In the genomic region with DNA sequence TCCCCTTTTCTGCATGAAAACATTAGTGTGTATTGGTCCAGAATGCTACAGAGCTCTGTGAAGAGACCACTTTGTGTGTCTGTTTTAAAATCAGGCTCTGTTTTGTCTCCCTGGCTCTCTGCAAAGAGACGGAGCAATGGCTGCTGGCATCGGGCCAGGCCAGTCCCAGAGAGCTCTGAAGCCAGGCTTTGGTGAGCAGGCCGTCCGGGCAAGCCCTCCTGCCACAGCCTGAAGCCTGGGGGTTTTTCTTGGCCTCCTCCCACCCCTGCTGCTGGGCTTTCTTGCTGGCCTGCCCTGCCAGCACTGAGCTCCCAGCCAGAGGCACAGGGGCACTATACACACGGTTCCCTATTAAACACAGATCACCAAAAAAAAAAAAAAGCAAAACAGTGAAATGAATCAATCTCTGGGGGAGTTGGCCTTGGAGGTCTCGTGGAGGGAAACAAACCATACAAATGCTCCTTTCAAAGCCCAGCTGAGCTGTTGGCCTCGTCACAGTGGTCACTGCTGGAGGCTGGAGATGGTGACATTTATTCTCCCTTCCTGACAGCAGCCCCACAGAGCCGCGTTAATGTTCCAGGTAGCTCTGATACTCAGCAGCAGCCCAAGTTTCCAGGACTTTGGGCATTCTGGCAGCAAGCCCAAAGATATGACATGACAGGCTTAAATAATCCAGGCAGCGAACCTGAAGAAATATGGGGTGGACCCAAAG, we compare ENCODE assay signal across 13 cellular contexts.
DNase-seq lines count a peak whose midpoint lies in the region; ATAC-seq and TF ChIP-seq lines count a peak whose summit lies in the region.
"Had no signal": no experiment of that assay in that cellular context is flagged by ENCODE, and none has a peak within 500 bp of the region (broad histone marks: within the 10 kb centered on the region; RNA-seq: fewer than 3 reads in every experiment).

No MANE protein-coding gene starts in this region.

- H3K27me3 ChIP-seq in ovary (no peaks in the 10 kb centered on the region), H7 (ENCODE audit: control insufficient read depth, insufficient read depth, low read length) (no peaks in the 10 kb centered on the region)

- peak; percentile 61 for ATAC-seq in SK-N-SH treated with all-trans-retinoic acid at 6 μM for 48 hours

- TF ChIP-seq CTCF in ovary (IDR thresholded peaks at IDR 0.05), result no peak
- no peak for TF ChIP-seq CTCF in nephron progenitor cell (IDR thresholded peaks at IDR 0.05)

- peak; percentile 35 for DNase-seq in G401 (ENCODE audit: low spot score)
- DNase-seq in head of caudate nucleus, result peak; percentile 50 to 89 (median 74)
- DNase-seq in ovary, result peak; percentile 37 to 73 (median 62)
- DNase-seq in inferior parietal cortex (ENCODE audit: extremely low spot score), result no peak
- DNase-seq in H7, result no peak
- DNase-seq in nephron progenitor cell, result no peak
- DNase-seq in NCI-H1417 (lab: John Stamatoyannopoulos, UW), result no peak
- DNase-seq: CD4-positive, CD25-positive, alpha-beta regulatory T cell; NCI-H526; stimulated activated CD4-positive, alpha-beta T cell treated with anti-CD3 and anti-CD28 coated beads, Interleukin-4, amount 100 ng/mL, for 24 hours; T-helper 2 cell had no signal

- in situ Hi-C loops in G401 (cut with HindIII; ENCODE audit: low sequenced_read_pairs), result no loop called here

- H3K4me1 Mint-ChIP-seq in nephron progenitor cell, result peaks cover 5% of the 10 kb centered on the region
- H3K4me1 Mint-ChIP-seq: CD4-positive, CD25-positive, alpha-beta regulatory T cell had no signal

- WGBS in ovary, 3 donors, result 19 to 37% (median 26%) methylated on average over 10 of the region's 10 CpGs

- TF ChIP-seq EP300 in ovary (IDR thresholded peaks at IDR 0.05), result no peak

- intact Hi-C loops in head of caudate nucleus (cut with DNase I) (no loop called here), ovary (cut with DNase I) (no loop called here)

- no peak overlapping the region for H3K4me3 Mint-ChIP-seq in nephron progenitor cell
- H3K4me3 Mint-ChIP-seq: CD4-positive, CD25-positive, alpha-beta regulatory T cell had no signal

- no peaks in the 10 kb centered on the region for H3K9me3 Mint-ChIP-seq in nephron progenitor cell

- peaks cover 5% of the 10 kb centered on the region for H3K4me1 ChIP-seq in ovary (ENCODE audit: insufficient read depth)

- H3K27ac ChIP-seq in ovary, result no peak overlapping the region
- H3K27ac ChIP-seq: thoracic aorta had no signal

- H3K27me3 Mint-ChIP-seq in nephron progenitor cell (ENCODE audit: low read depth, poor library complexity), result peaks cover 21% of the 10 kb centered on the region

- H3K4me3 ChIP-seq in ovary (no peak overlapping the region), H7 (ENCODE audit: insufficient read depth, low read depth, low read length) (no peak overlapping the region)
- H3K4me3 ChIP-seq: thoracic aorta had no signal

- no peaks in the 10 kb centered on the region for H3K9me3 ChIP-seq in ovary
- H3K9me3 ChIP-seq: thoracic aorta had no signal

- H3K36me3 ChIP-seq in ovary (no peaks in the 10 kb centered on the region), H7 (replicated peaks; ENCODE audit: control insufficient read depth, insufficient read depth, low read length) (no peaks in the 10 kb centered on the region)
- H3K36me3 ChIP-seq: thoracic aorta had no signal

- TF ChIP-seq POLR2A in ovary (IDR thresholded peaks at IDR 0.05), result no peak

- no peaks in the 10 kb centered on the region for H3K36me3 Mint-ChIP-seq in nephron progenitor cell (ENCODE audit: low read depth)
- H3K36me3 Mint-ChIP-seq: CD4-positive, CD25-positive, alpha-beta regulatory T cell had no signal

- no peak overlapping the region for H3K27ac Mint-ChIP-seq in nephron progenitor cell

TF ChIP-seq in SK-N-SH treated with all-trans-retinoic acid at 6 μM for 48 hours, 23 proteins besides CTCF, POLR2A, EP300 and RAD21:
- TF ChIP-seq TOX (CRISPR knock-in tag; IDR thresholded peaks at IDR 0.05; ENCODE audit: borderline replicate concordance) (no peak), PPARA (CRISPR knock-in tag; IDR thresholded peaks at IDR 0.05; ENCODE audit: borderline replicate concordance) (no peak), BACH2 (CRISPR knock-in tag; IDR thresholded peaks at IDR 0.05; ENCODE audit: borderline replicate concordance) (no peak), ZC3H10 (CRISPR knock-in tag; IDR thresholded peaks at IDR 0.05) (no peak)
- TF ChIP-seq, protein P1, sequence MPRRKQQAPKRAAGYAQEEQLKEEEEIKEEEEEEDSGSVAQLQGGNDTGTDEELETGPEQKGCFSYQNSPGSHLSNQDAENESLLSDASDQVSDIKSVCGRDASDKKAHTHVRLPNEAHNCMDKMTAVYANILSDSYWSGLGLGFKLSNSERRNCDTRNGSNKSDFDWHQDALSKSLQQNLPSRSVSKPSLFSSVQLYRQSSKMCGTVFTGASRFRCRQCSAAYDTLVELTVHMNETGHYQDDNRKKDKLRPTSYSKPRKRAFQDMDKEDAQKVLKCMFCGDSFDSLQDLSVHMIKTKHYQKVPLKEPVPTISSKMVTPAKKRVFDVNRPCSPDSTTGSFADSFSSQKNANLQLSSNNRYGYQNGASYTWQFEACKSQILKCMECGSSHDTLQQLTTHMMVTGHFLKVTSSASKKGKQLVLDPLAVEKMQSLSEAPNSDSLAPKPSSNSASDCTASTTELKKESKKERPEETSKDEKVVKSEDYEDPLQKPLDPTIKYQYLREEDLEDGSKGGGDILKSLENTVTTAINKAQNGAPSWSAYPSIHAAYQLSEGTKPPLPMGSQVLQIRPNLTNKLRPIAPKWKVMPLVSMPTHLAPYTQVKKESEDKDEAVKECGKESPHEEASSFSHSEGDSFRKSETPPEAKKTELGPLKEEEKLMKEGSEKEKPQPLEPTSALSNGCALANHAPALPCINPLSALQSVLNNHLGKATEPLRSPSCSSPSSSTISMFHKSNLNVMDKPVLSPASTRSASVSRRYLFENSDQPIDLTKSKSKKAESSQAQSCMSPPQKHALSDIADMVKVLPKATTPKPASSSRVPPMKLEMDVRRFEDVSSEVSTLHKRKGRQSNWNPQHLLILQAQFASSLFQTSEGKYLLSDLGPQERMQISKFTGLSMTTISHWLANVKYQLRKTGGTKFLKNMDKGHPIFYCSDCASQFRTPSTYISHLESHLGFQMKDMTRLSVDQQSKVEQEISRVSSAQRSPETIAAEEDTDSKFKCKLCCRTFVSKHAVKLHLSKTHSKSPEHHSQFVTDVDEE (CRISPR knock-in tag; IDR thresholded peaks at IDR 0.05), result no peak

Comparison
In these comparisons a context has a peak if more than half of its experiments do, and no peak if none do; other contexts are left out.
1. DNase-seq: peak in G401 (single experiment), head of caudate nucleus (42 of 42) and ovary (5 of 5); none in inferior parietal cortex (single experiment), H7 (single experiment), nephron progenitor cell (single experiment) and NCI-H1417 (0 of 3).